2 cellular contexts compared by ENCODE assay signal in the genomic region with DNA sequence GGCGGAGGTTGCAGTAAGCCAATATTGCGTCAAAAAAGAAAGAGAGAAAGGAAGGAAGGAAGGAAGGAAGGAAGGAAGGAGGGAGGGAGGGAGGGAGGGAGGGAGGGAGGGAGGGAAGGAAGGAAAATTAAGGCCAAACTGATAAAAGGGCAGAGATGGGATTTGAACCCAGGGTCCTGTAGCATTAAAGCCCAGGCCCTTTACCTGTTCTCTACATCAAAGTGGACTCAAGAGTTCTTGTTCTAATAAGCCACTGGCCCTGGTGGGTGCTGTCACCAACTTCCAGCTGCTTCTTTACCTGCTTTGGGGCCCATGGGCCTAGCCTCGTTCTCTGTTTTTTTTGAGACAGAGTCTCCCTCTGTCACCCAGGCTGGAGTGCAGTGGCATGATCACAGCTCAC.
TF ChIP-seq lines count a peak whose summit lies in the region.

No MANE protein-coding gene starts in this region.

TF ChIP-seq in K562, 482 proteins besides CTCF, POLR2A, EP300 and RAD21:
- peak; percentile 54 for TF ChIP-seq PCBP1 (IDR thresholded peaks at IDR 0.05; ENCODE audit: low read depth, low read length, poor library complexity, severe bottlenecking)
- peak; percentile 75 for TF ChIP-seq PCBP2 (IDR thresholded peaks at IDR 0.05; ENCODE audit: low read depth, low read length, poor library complexity, severe bottlenecking)
- peak; percentile 27 for TF ChIP-seq HNRNPK (IDR thresholded peaks at IDR 0.05; ENCODE audit: low read depth, low read length, poor library complexity, severe bottlenecking)
TF ChIP-seq in K562: peak in this region for 3; not testable (repeated sequence) for 479.

TF ChIP-seq in HepG2, 621 proteins besides CTCF, POLR2A, EP300 and RAD21:
- peak; percentile 97 for TF ChIP-seq HNRNPK (IDR thresholded peaks at IDR 0.05; ENCODE audit: low read depth, low read length, poor library complexity, severe bottlenecking)
- TF ChIP-seq PCBP1 (IDR thresholded peaks at IDR 0.05; ENCODE audit: borderline replicate concordance, low read depth, low read length), result peak; percentile 80; the same call in 1 of the 2 replicates
